8 cellular contexts compared by ENCODE assay signal in genomic region chr5:32076699-32077695, GRCh38.
DNase-seq lines count a peak whose midpoint lies in the region; ATAC-seq and TF ChIP-seq lines count a peak whose summit lies in the region.

No MANE protein-coding gene starts in this region.

- DNase-seq in activated gamma-delta T cell treated with Interleukin-2 at 50 U/mL for 16 hours (peak; percentile 18), activated gamma-delta T cell (lab: John Stamatoyannopoulos, UW) (no peak), Peyer's patch (no peak), breast epithelium (ENCODE audit: low spot score in 2 of 2) (no peak), kidney glomerular epithelial cell (lab: John Stamatoyannopoulos, UW) (peak; percentile 25), suprapubic skin (ENCODE audit: low spot score in 2 of 2) (peak in 1 of 2 donors; percentile 37)
- DNase-seq in Jurkat, Clone E6-1 (ENCODE audit: low read depth, low spot score), result peak; percentile 38

- no peak overlapping the region for H3K4me3 ChIP-seq in Jurkat, Clone E6-1 (ENCODE audit: low read length)
- H3K4me3 ChIP-seq in Peyer's patch (no peak overlapping the region), breast epithelium (no peak overlapping the region), suprapubic skin (no peak overlapping the region)

- no peak overlapping the region for H3K27ac ChIP-seq in Peyer's patch
- H3K27ac ChIP-seq in breast epithelium, result no peak overlapping the region
- H3K27ac ChIP-seq in suprapubic skin, result no peak overlapping the region

- peak; percentile 33 to 69 (median 48) for TF ChIP-seq CTCF in Peyer's patch (IDR thresholded peaks at IDR 0.05)
- TF ChIP-seq CTCF in breast epithelium (IDR thresholded peaks at IDR 0.05), result peak; percentile 33 to 79 (median 66)
- TF ChIP-seq CTCF in suprapubic skin (IDR thresholded peaks at IDR 0.05), result peak; percentile 64 to 66

- no peak for TF ChIP-seq POLR2A in Peyer's patch (IDR thresholded peaks at IDR 0.05)
- no peak for TF ChIP-seq POLR2A in breast epithelium (IDR thresholded peaks at IDR 0.05)
- no peak for TF ChIP-seq POLR2A in suprapubic skin (IDR thresholded peaks at IDR 0.05)

- H3K9me3 ChIP-seq in Peyer's patch (no peaks in the 10 kb centered on the region), breast epithelium (no peaks in the 10 kb centered on the region), suprapubic skin (no peaks in the 10 kb centered on the region)

- TF ChIP-seq EP300 in suprapubic skin (IDR thresholded peaks at IDR 0.05), result no peak

- intact Hi-C loops in breast epithelium (cut with DNase I; ENCODE audit: low total_unique reads), result no loop called here

- H3K36me3 ChIP-seq in Peyer's patch, result no peaks in the 10 kb centered on the region
- no peaks in the 10 kb centered on the region for H3K36me3 ChIP-seq in breast epithelium
- peaks cover 23% of the 10 kb centered on the region for H3K36me3 ChIP-seq in suprapubic skin

- ATAC-seq in GM21717 (IDR thresholded peaks at IDR 0.05; ENCODE audit: unreplicated experiment), result no peak

- WGBS in suprapubic skin, result 57% methylated on average over 4 of the region's 4 CpGs

- H3K4me1 ChIP-seq in Peyer's patch, result no peaks in the 10 kb centered on the region
- no peaks in the 10 kb centered on the region for H3K4me1 ChIP-seq in breast epithelium
- no peaks in the 10 kb centered on the region for H3K4me1 ChIP-seq in suprapubic skin

- H3K27me3 ChIP-seq in Peyer's patch (no peaks in the 10 kb centered on the region), breast epithelium (no peaks in the 10 kb centered on the region), suprapubic skin (no peaks in the 10 kb centered on the region)

Comparison
In these comparisons a context has a peak if more than half of its experiments do, and no peak if none do; other contexts are left out.
1. DNase-seq: peak in activated gamma-delta T cell treated with Interleukin-2 at 50 U/mL for 16 hours (single experiment), Jurkat, Clone E6-1 (single experiment) and kidney glomerular epithelial cell (single experiment); none in activated gamma-delta T cell (single experiment), Peyer's patch (0 of 3) and breast epithelium (0 of 2).
2. Peak in every context shown above with its lines, with median percentiles within 50 percentile points of each other: CTCF ChIP-seq.